Comparison of ENCODE assay signal across 1 cellular context in the genomic region with DNA sequence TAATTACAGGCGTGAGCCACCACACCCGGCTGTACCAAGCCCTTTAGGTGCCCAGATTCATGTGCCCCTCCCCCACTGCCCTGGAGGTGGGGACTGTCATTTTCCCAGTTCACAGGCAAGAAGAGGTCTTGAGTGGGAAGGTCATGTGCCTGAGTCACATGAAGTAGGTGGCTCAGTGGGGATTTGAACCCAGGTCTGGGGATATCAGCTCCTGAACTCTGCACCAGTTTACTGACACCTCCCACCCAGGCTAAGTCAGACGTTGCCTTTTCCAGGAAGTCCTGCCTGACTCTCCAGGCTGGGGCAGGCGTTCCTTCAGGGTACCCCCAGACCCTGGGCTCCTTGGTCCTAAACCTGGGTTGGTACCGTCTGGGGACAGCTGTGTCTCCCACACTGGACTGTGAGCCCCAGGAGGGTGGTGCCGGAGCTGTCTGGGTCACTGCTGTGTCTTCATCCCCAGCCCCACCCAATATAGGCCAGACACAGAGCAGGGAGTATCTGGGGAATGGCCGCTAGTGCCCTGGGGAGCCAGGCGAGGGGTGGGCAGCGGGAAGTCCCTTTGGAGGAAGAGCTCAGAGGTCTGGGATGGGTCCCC.
A peak's percentile ranks its signal among the peaks of the same experiment; 100 is the strongest.
TF ChIP-seq lines count a peak whose summit lies in the region.

No MANE protein-coding gene starts in this region.

TF ChIP-seq in HepG2, 621 proteins besides CTCF, POLR2A, EP300 and RAD21:
- TF ChIP-seq ZNF501 (CRISPR knock-in tag; IDR thresholded peaks at IDR 0.05) (no peak), ZNF281 (CRISPR knock-in tag; IDR thresholded peaks at IDR 0.05; ENCODE audit: borderline replicate concordance) (peak; percentile 49; the same call in 1 of the 2 replicates), MIER3 (CRISPR knock-in tag; IDR thresholded peaks at IDR 0.05; ENCODE audit: borderline replicate concordance) (no peak), ZNF740 (CRISPR knock-in tag; IDR thresholded peaks at IDR 0.05) (no peak), PPARG (CRISPR knock-in tag; conservative IDR thresholded peaks at IDR 0.05) (0 out of 2 replicates have a peak, but pooled peaks have one; percentile 39), ZNF350 (CRISPR knock-in tag; IDR thresholded peaks at IDR 0.05; ENCODE audit: borderline replicate concordance, low read depth) (0 out of 2 replicates have a peak, but pooled peaks have one; percentile 6), SNAPC4 (CRISPR knock-in tag; IDR thresholded peaks at IDR 0.05) (no peak)
